ENCODE assay signal across 40 cellular contexts in genomic region chr2:166242309-166242708, GRCh38.
"Had no signal": no experiment of that assay in that cellular context is flagged by ENCODE, and none has a peak within 500 bp of the region (broad histone marks: within the 10 kb centered on the region; RNA-seq: fewer than 3 reads in every experiment).

No MANE protein-coding gene starts in this region.

- ATAC-seq: activated naive CD4-positive, alpha-beta T cell treated with anti-CD3 and anti-CD28 coated beads, Interleukin-2, amount 50 U/mL, for 72 hours; activated naive CD8-positive, alpha-beta T cell treated with anti-CD3 and anti-CD28 coated beads, Interleukin-2, amount 50 U/mL, for 24 hours; activated T-cell treated with anti-CD3 and anti-CD28 coated beads, Interleukin-2, amount 50 U/mL, for 4 hours; activated T-cell treated with anti-CD3 and anti-CD28 coated beads, Interleukin-2, amount 50 U/mL, for 72 hours; activated T-helper 17 cell treated with anti-CD3 and anti-CD28 coated beads, Interleukin-2, amount 50 U/mL, for 72 hours; body of pancreas had no signal

- H3K9me3 ChIP-seq: ascending aorta, body of pancreas, breast epithelium had no signal

- H3K27me3 ChIP-seq: adrenal gland, ascending aorta, body of pancreas, brain microvascular endothelial cell, breast epithelium, cardiac muscle cell had no signal

- H3K4me1 Mint-ChIP-seq: activated naive CD4-positive, alpha-beta T cell treated with anti-CD3 and anti-CD28 coated beads, Interleukin-2, amount 10 ng/mL, durations not matched to agents 7 days and 5 days; activated naive CD4-positive, alpha-beta T cell treated with anti-CD3 and anti-CD28 coated beads, Interleukin-2, amount 50 U/mL, for 24 hours; activated naive CD8-positive, alpha-beta T cell treated with anti-CD3 and anti-CD28 coated beads for 36 hours; activated naive CD8-positive, alpha-beta T cell treated with anti-CD3 and anti-CD28 coated beads, Interleukin-2, amount 10 ng/mL, durations not matched to agents 7 days and 5 days; activated naive CD8-positive, alpha-beta T cell treated with anti-CD3 and anti-CD28 coated beads, Interleukin-2, amount 50 U/mL, for 24 hours; activated T-helper 17 cell treated with anti-CD3 and anti-CD28 coated beads, Interleukin-2, amount 50 U/mL, for 72 hours; central memory CD8-positive, alpha-beta T cell had no signal

- FAIRE-seq: astrocyte, bronchial epithelial cell had no signal

- H3K27ac Mint-ChIP-seq: activated naive CD4-positive, alpha-beta T cell treated with anti-CD3 and anti-CD28 coated beads for 36 hours; activated naive CD4-positive, alpha-beta T cell treated with anti-CD3 and anti-CD28 coated beads, Interleukin-2, amount 10 ng/mL, durations not matched to agents 7 days and 5 days; activated naive CD4-positive, alpha-beta T cell treated with anti-CD3 and anti-CD28 coated beads, Interleukin-2, amount 50 U/mL, for 24 hours; activated naive CD4-positive, alpha-beta T cell treated with anti-CD3 and anti-CD28 coated beads, Interleukin-2, amount 50 U/mL, for 72 hours; activated naive CD8-positive, alpha-beta T cell; activated naive CD8-positive, alpha-beta T cell treated with anti-CD3 and anti-CD28 coated beads for 36 hours; activated naive CD8-positive, alpha-beta T cell treated with anti-CD3 and anti-CD28 coated beads, Interleukin-2, amount 10 ng/mL, durations not matched to agents 7 days and 5 days; activated naive CD8-positive, alpha-beta T cell treated with anti-CD3 and anti-CD28 coated beads, Interleukin-2, amount 50 U/mL, for 24 hours; activated T-cell treated with anti-CD3 and anti-CD28 coated beads, Interleukin-2, amount 50 U/mL, for 24 hours; activated T-cell treated with anti-CD3 and anti-CD28 coated beads, Interleukin-2, amount 50 U/mL, for 72 hours; activated T-helper 1 cell treated with anti-CD3 and anti-CD28 coated beads, Interleukin-12 subunit alpha, Interleukin-12 subunit beta, Interleukin-2, Interleukin-4 antibody, amounts not matched to agents 30 ng/mL and 10 ng/mL and 1 ng/mL, durations not matched to agents 14 hours and 24 hours and 36 hours; activated T-helper 17 cell treated with anti-CD3 and anti-CD28 coated beads, Interleukin-2, amount 50 U/mL, for 72 hours; activated T-helper 2 cell treated with anti-CD3 and anti-CD28 coated beads, Interferon-gamma antibody, Interleukin-2, Interleukin-4, amounts not matched to agents 10 μg/mL and 5 μg/mL and 100 μg/mL, durations not matched to agents 14 hours and 24 hours and 36 hours; brain had no signal

- H3K4me3 ChIP-seq: adrenal gland, ascending aorta, body of pancreas, breast epithelium, cardiac muscle cell had no signal

- H3K36me3 Mint-ChIP-seq: activated naive CD4-positive, alpha-beta T cell treated with anti-CD3 and anti-CD28 coated beads, Interleukin-2, amount 10 ng/mL, durations not matched to agents 7 days and 5 days; activated naive CD4-positive, alpha-beta T cell treated with anti-CD3 and anti-CD28 coated beads, Interleukin-2, amount 50 U/mL, for 24 hours; activated naive CD4-positive, alpha-beta T cell treated with anti-CD3 and anti-CD28 coated beads, Interleukin-2, amount 50 U/mL, for 72 hours; activated naive CD8-positive, alpha-beta T cell; activated naive CD8-positive, alpha-beta T cell treated with anti-CD3 and anti-CD28 coated beads for 36 hours; activated naive CD8-positive, alpha-beta T cell treated with anti-CD3 and anti-CD28 coated beads, Interleukin-2, amount 10 ng/mL, durations not matched to agents 7 days and 5 days; brain had no signal

- DNase-seq: activated effector memory CD4-positive, alpha-beta T cell treated with anti-CD3 and anti-CD28 coated beads, Interleukin-2, amount 50 U/mL, for 16 hours; activated effector memory CD4-positive, alpha-beta T cell treated with Interleukin-2 at 50 U/mL for 16 hours; activated gamma-delta T cell; activated gamma-delta T cell treated with Interleukin-2 at 50 U/mL for 16 hours; activated naive CD4-positive, alpha-beta T cell; activated naive CD4-positive, alpha-beta T cell treated with anti-CD3 and anti-CD28 coated beads for 36 hours; activated naive CD4-positive, alpha-beta T cell treated with anti-CD3 and anti-CD28 coated beads, Interleukin-2, amount 10 ng/mL, durations not matched to agents 7 days and 5 days; activated naive CD4-positive, alpha-beta T cell treated with anti-CD3 and anti-CD28 coated beads, Interleukin-2, amount 50 U/mL, for 16 hours; activated naive CD4-positive, alpha-beta T cell treated with Interleukin-2 at 50 U/mL for 16 hours; activated naive CD8-positive, alpha-beta T cell treated with anti-CD3 and anti-CD28 coated beads for 36 hours; activated naive CD8-positive, alpha-beta T cell treated with anti-CD3 and anti-CD28 coated beads, Interleukin-2, amount 10 ng/mL, durations not matched to agents 7 days and 5 days; activated naive CD8-positive, alpha-beta T cell treated with anti-CD3 and anti-CD28 coated beads, Interleukin-2, amount 50 U/mL, for 24 hours; activated T-cell treated with anti-CD3 and anti-CD28 coated beads, Interleukin-2, amount 50 U/mL, for 1 hour; activated T-cell treated with anti-CD3 and anti-CD28 coated beads, Interleukin-2, amount 50 U/mL, for 24 hours; activated T-cell treated with anti-CD3 and anti-CD28 coated beads, Interleukin-2, amount 50 U/mL, for 4 hours; activated T-cell treated with anti-CD3 and anti-CD28 coated beads, Interleukin-2, amount 50 U/mL, for 48 hours; activated T-cell treated with anti-CD3 and anti-CD28 coated beads, Interleukin-2, amount 50 U/mL, for 72 hours; adrenal gland; amniotic stem cell; amygdala; anterior cingulate cortex; aorta; body of pancreas; brain microvascular endothelial cell; caudate nucleus; central memory CD4-positive, alpha-beta T cell; cerebellar nuclear complex had no signal

- H3K27ac ChIP-seq: adrenal gland, ascending aorta, body of pancreas, brain microvascular endothelial cell, breast epithelium, cardiac muscle cell had no signal

- H3K4me1 ChIP-seq: adrenal gland, ascending aorta, body of pancreas, breast epithelium had no signal

- H3K4me3 Mint-ChIP-seq: activated naive CD4-positive, alpha-beta T cell treated with anti-CD3 and anti-CD28 coated beads for 36 hours; activated naive CD4-positive, alpha-beta T cell treated with anti-CD3 and anti-CD28 coated beads, Interleukin-2, amount 10 ng/mL, durations not matched to agents 7 days and 5 days; activated naive CD4-positive, alpha-beta T cell treated with anti-CD3 and anti-CD28 coated beads, Interleukin-2, amount 50 U/mL, for 24 hours; activated naive CD8-positive, alpha-beta T cell; activated naive CD8-positive, alpha-beta T cell treated with anti-CD3 and anti-CD28 coated beads for 36 hours; activated naive CD8-positive, alpha-beta T cell treated with anti-CD3 and anti-CD28 coated beads, Interleukin-2, amount 10 ng/mL, durations not matched to agents 7 days and 5 days; activated naive CD8-positive, alpha-beta T cell treated with anti-CD3 and anti-CD28 coated beads, Interleukin-2, amount 50 U/mL, for 24 hours; activated T-cell treated with anti-CD3 and anti-CD28 coated beads, Interleukin-2, amount 50 U/mL, for 24 hours; activated T-cell treated with anti-CD3 and anti-CD28 coated beads, Interleukin-2, amount 50 U/mL, for 4 hours; activated T-cell treated with anti-CD3 and anti-CD28 coated beads, Interleukin-2, amount 50 U/mL, for 72 hours; activated T-helper 1 cell treated with anti-CD3 and anti-CD28 coated beads, Interleukin-12 subunit alpha, Interleukin-12 subunit beta, Interleukin-2, Interleukin-4 antibody, amounts not matched to agents 30 ng/mL and 10 ng/mL and 1 ng/mL, durations not matched to agents 14 hours and 24 hours and 36 hours; activated T-helper 17 cell treated with anti-CD3 and anti-CD28 coated beads, Interleukin-2, amount 50 U/mL, for 72 hours; brain; central memory CD8-positive, alpha-beta T cell had no signal

- H3K36me3 ChIP-seq: adrenal gland, ascending aorta, brain microvascular endothelial cell, breast epithelium, cardiac muscle cell had no signal

- H3K27me3 Mint-ChIP-seq: activated naive CD4-positive, alpha-beta T cell treated with anti-CD3 and anti-CD28 coated beads, Interleukin-2, amount 10 ng/mL, durations not matched to agents 7 days and 5 days; activated naive CD4-positive, alpha-beta T cell treated with anti-CD3 and anti-CD28 coated beads, Interleukin-2, amount 50 U/mL, for 24 hours; activated naive CD8-positive, alpha-beta T cell; activated naive CD8-positive, alpha-beta T cell treated with anti-CD3 and anti-CD28 coated beads for 36 hours; activated naive CD8-positive, alpha-beta T cell treated with anti-CD3 and anti-CD28 coated beads, Interleukin-2, amount 10 ng/mL, durations not matched to agents 7 days and 5 days; activated naive CD8-positive, alpha-beta T cell treated with anti-CD3 and anti-CD28 coated beads, Interleukin-2, amount 50 U/mL, for 24 hours; activated T-cell treated with anti-CD3 and anti-CD28 coated beads, Interleukin-2, amount 50 U/mL, for 24 hours; activated T-helper 17 cell treated with anti-CD3 and anti-CD28 coated beads, Interleukin-2, amount 50 U/mL, for 72 hours; central memory CD8-positive, alpha-beta T cell had no signal

- H3K9me3 Mint-ChIP-seq: activated naive CD4-positive, alpha-beta T cell treated with anti-CD3 and anti-CD28 coated beads, Interleukin-2, amount 10 ng/mL, durations not matched to agents 7 days and 5 days; activated naive CD4-positive, alpha-beta T cell treated with anti-CD3 and anti-CD28 coated beads, Interleukin-2, amount 50 U/mL, for 24 hours; activated naive CD8-positive, alpha-beta T cell treated with anti-CD3 and anti-CD28 coated beads for 36 hours; activated naive CD8-positive, alpha-beta T cell treated with anti-CD3 and anti-CD28 coated beads, Interleukin-2, amount 10 ng/mL, durations not matched to agents 7 days and 5 days; activated naive CD8-positive, alpha-beta T cell treated with anti-CD3 and anti-CD28 coated beads, Interleukin-2, amount 50 U/mL, for 24 hours; activated T-cell treated with anti-CD3 and anti-CD28 coated beads, Interleukin-2, amount 50 U/mL, for 24 hours; activated T-helper 1 cell treated with anti-CD3 and anti-CD28 coated beads, Interleukin-12 subunit alpha, Interleukin-12 subunit beta, Interleukin-2, Interleukin-4 antibody, amounts not matched to agents 30 ng/mL and 10 ng/mL and 1 ng/mL, durations not matched to agents 14 hours and 24 hours and 36 hours; activated T-helper 2 cell treated with anti-CD3 and anti-CD28 coated beads, Interferon-gamma antibody, Interleukin-2, Interleukin-4, amounts not matched to agents 10 μg/mL and 5 μg/mL and 100 μg/mL, durations not matched to agents 14 hours and 24 hours and 36 hours; brain had no signal
